In genomic region chr4:53633608-53634007, GRCh38 we compare ENCODE assay signal across 15 cellular contexts. TPM values are rescaled to one million over a fixed set of nuclear protein-coding genes. Genes with fewer than 3 reads are reported as not detected.
DNase-seq lines count a peak whose midpoint lies in the region; ATAC-seq and TF ChIP-seq lines count a peak whose summit lies in the region.
"Had no signal": no experiment of that assay in that cellular context is flagged by ENCODE, and none has a peak within 500 bp of the region (broad histone marks: within the 10 kb centered on the region; RNA-seq: fewer than 3 reads in every experiment).

No MANE protein-coding gene starts in this region.

- DNase-seq in IMR-90 (peak; percentile 56), SIG-M5 (lab: John Stamatoyannopoulos, UW) (peak; percentile 5), foreskin fibroblast (peak; percentile 53 to 75), COLO829 (ENCODE audit: low spot score) (no peak), iPS-NIHi7 (ENCODE audit: extremely low spot score) (no peak), DMS79 treated with DMSO at 0.1 percent for 48 hours (lab: John Stamatoyannopoulos, UW) (no peak)
- no peak for DNase-seq in stimulated activated CD8-positive, alpha-beta memory T cell treated with anti-CD3 and anti-CD28 coated beads, Interleukin-4, amount 100 ng/mL, for 48 hours
- DNase-seq: activated naive CD4-positive, alpha-beta T cell treated with Interleukin-2 at 50 U/mL for 16 hours; Caco-2; NCI-H1092; NCI-H526; testis had no signal

- H3K18ac ChIP-seq in IMR-90 (ENCODE audit: low read depth, low read length): no peak overlapping the region

- TF ChIP-seq CTCF in IMR-90 (conservative IDR thresholded peaks at IDR 0.05; ENCODE audit: low read depth, low read length) (no peak), foreskin fibroblast (IDR thresholded peaks at IDR 0.05; ENCODE audit: low read depth, low read length) (no peak)

- no peak overlapping the region for H2BK5ac ChIP-seq in IMR-90 (ENCODE audit: low read depth, low read length, poor library complexity, severe bottlenecking)

- CTCF ChIA-PET in IMR-90 (lab: Yijun Ruan, JAX): interaction anchor here (1.2 kb wide), 1 partner anchor 617 kb away, joined by 3 read pairs; no protein-coding TSS in a partner anchor

- H3K23ac ChIP-seq in IMR-90 (ENCODE audit: low read depth, low read length): no peak overlapping the region

- H3K4ac ChIP-seq in IMR-90 (ENCODE audit: low read depth, low read length): no peak overlapping the region

- no peak overlapping the region for H3K27ac ChIP-seq in IMR-90 (ENCODE audit: insufficient read depth, low read length)
- H3K27ac ChIP-seq: neutrophil, testis, VCaP had no signal

- no peak overlapping the region for H4K8ac ChIP-seq in IMR-90 (ENCODE audit: low read depth in 2 of 2, low read length in 2 of 2)

- H3K4me2 ChIP-seq in IMR-90 (ENCODE audit: low read depth, low read length): no peak overlapping the region
- peak overlapping the region; percentile 46 for H3K4me2 ChIP-seq in skeletal muscle satellite cell (ENCODE audit: low read length)

- ATAC-seq in IMR-90 (ENCODE audit: low read depth): peak; percentile 69

- POLR2A ChIA-PET in IMR-90 (lab: Charles Lee; ENCODE audit: unreplicated experiment): no interaction called here

- no peak overlapping the region for H2BK15ac ChIP-seq in IMR-90 (ENCODE audit: low read depth, low read length)

- no peak overlapping the region for H3K9ac ChIP-seq in IMR-90 (ENCODE audit: low read depth, low read length)
- no peak overlapping the region for H3K9ac ChIP-seq in skeletal muscle satellite cell (ENCODE audit: low read depth, low read length)

- no peak overlapping the region for H2AK9ac ChIP-seq in IMR-90 (replicated peaks; ENCODE audit: low read depth, low read length, poor library complexity)

- no peak for TF ChIP-seq RAD21 in IMR-90 (IDR thresholded peaks at IDR 0.05; ENCODE audit: low read length)

- H4K91ac ChIP-seq in IMR-90 (ENCODE audit: insufficient read depth, low read depth, low read length): no peak overlapping the region

- no peak overlapping the region; the same call in 1 of the 2 replicates for H2BK20ac ChIP-seq in IMR-90 (ENCODE audit: low read depth, low read length)

- H3K14ac ChIP-seq in IMR-90 (replicated peaks; ENCODE audit: low read depth, low read length): no peak overlapping the region; the same call in 1 of the 2 replicates

- no peaks in the 10 kb centered on the region for H3K79me1 ChIP-seq in IMR-90 (ENCODE audit: low read depth in 1 of 2, low read length in 2 of 2)

- H3K9me1 ChIP-seq in IMR-90 (ENCODE audit: insufficient read depth, low read length): no peaks in the 10 kb centered on the region

- H3K36me3 ChIP-seq in IMR-90 (ENCODE audit: control insufficient read depth, insufficient read depth, low read length) (no peaks in the 10 kb centered on the region), skeletal muscle satellite cell (ENCODE audit: insufficient read depth, low read length) (no peaks in the 10 kb centered on the region)
- H3K36me3 ChIP-seq: neutrophil had no signal

- no peak for TF ChIP-seq POLR2A in IMR-90 (IDR thresholded peaks at IDR 0.05; ENCODE audit: low read depth, low read length)

- H2AK5ac ChIP-seq in IMR-90 (ENCODE audit: low read depth, low read length): no peak overlapping the region

- H4K5ac ChIP-seq in IMR-90 (ENCODE audit: low read depth, low read length): no peak overlapping the region

- no TSS peak for BruUV-seq in IMR-90 (replicated peaks; lab: Mats Ljungman, UMichigan)

- in situ Hi-C loops in IMR-90 (cut with MboI; ENCODE audit: low sequenced_read_pairs): no loop called here

- no peak overlapping the region for H2BK120ac ChIP-seq in IMR-90 (ENCODE audit: low read depth, low read length)

- peaks cover 4% of the 10 kb centered on the region; the same call in 1 of the 2 replicates for H3K4me1 ChIP-seq in IMR-90 (ENCODE audit: control insufficient read depth, insufficient read depth, low read length)
- H3K4me1 ChIP-seq in skeletal muscle satellite cell (ENCODE audit: control insufficient read depth, insufficient read depth, low read length): peaks cover 8% of the 10 kb centered on the region
- H3K4me1 ChIP-seq: Caco-2 had no signal

- no peaks in the 10 kb centered on the region for H3K27me3 ChIP-seq in IMR-90 (ENCODE audit: control insufficient read depth, insufficient read depth, low read length)
- H3K27me3 ChIP-seq in skeletal muscle satellite cell (ENCODE audit: control insufficient read depth, insufficient read depth, low read length): no peaks in the 10 kb centered on the region
- H3K27me3 ChIP-seq: testis had no signal

- H4K20me1 ChIP-seq in IMR-90 (ENCODE audit: insufficient read depth, low read length): no peaks in the 10 kb centered on the region

- no CpG with 5 or more reads among the region's 4 CpGs for WGBS in IMR-90 (ENCODE audit: extremely low coverage in 2 of 2, insufficient read length in 1 of 2), 2 experiments

- dilution Hi-C loops in IMR-90 (cut with HindIII; ENCODE audit: low sequenced_read_pairs, unreplicated experiment): no loop called here

- intact Hi-C loops in IMR-90 (cut with micrococcal nuclease): no loop called here

- H3K9me3 ChIP-seq in IMR-90 (ENCODE audit: control insufficient read depth, insufficient read depth, low read length): no peaks in the 10 kb centered on the region
- H3K9me3 ChIP-seq in skeletal muscle satellite cell (replicated peaks; ENCODE audit: low read length): no peaks in the 10 kb centered on the region
- H3K9me3 ChIP-seq: Caco-2, neutrophil, testis had no signal

- no peak overlapping the region for H3K4me3 ChIP-seq in IMR-90 (ENCODE audit: insufficient read depth, low read depth, low read length)
- no peak overlapping the region for H3K4me3 ChIP-seq in foreskin fibroblast (ENCODE audit: low read depth in 1 of 2, low read length in 2 of 2)
- H3K4me3 ChIP-seq in skeletal muscle satellite cell (ENCODE audit: low read length): no peak overlapping the region
- H3K4me3 ChIP-seq: testis had no signal

- H2AFZ ChIP-seq in IMR-90 (replicated peaks; ENCODE audit: low read length, poor library complexity): no peak overlapping the region

- H3K56ac ChIP-seq in IMR-90 (ENCODE audit: extremely low read depth, insufficient read depth, low read length): no peak overlapping the region

TF ChIP-seq in IMR-90, 13 proteins besides CTCF, POLR2A, EP300 and RAD21:
- TF ChIP-seq USF2 (IDR thresholded peaks at IDR 0.05; ENCODE audit: low read depth, low read length): no peak
- TF ChIP-seq SMC3 (IDR thresholded peaks at IDR 0.05; ENCODE audit: low read depth, low read length): no peak
- TF ChIP-seq MAFK (IDR thresholded peaks at IDR 0.05; ENCODE audit: low read depth, low read length): no peak
- TF ChIP-seq ELK1 (IDR thresholded peaks at IDR 0.05; ENCODE audit: borderline replicate concordance, low read depth, low read length): no peak
- TF ChIP-seq CEBPB (IDR thresholded peaks at IDR 0.05; ENCODE audit: low read depth, low read length): peak; percentile 85

RNA-seq across cellular contexts. Expression of gene LNX1, which starts 42.3 kb away (rescaled TPM):
- 0.28 and 0.36 TPM in 2 replicates for total RNA-seq in IMR-90 (2012; rRNA removed)
- 0.15 and 0.19 TPM in 2 replicates for polyA plus RNA-seq in IMR-90 (2012; rRNA removed)
- polyA plus RNA-seq in IMR-90 (2012; cell fraction: cytosol; rRNA removed): 0.08 and 0.14 TPM in 2 replicates
- 0.48 and 1.6 TPM in 2 replicates for polyA plus RNA-seq in IMR-90 (2012; cell fraction: nucleus; rRNA removed; ENCODE audit: low replicate concordance)
- 2.8 and 3.9 TPM in 2 replicates for total RNA-seq in skeletal muscle satellite cell (2012; rRNA removed)

Comparison
In these comparisons a context has a peak if more than half of its experiments do, and no peak if none do; other contexts are left out.
1. DNase-seq: peak in IMR-90 (single experiment), SIG-M5 (single experiment) and foreskin fibroblast (2 of 2); none in COLO829 (single experiment), stimulated activated CD8-positive, alpha-beta memory T cell treated with anti-CD3 and anti-CD28 coated beads, Interleukin-4, amount 100 ng/mL, for 48 hours (single experiment), iPS-NIHi7 (single experiment) and DMS79 treated with DMSO at 0.1 percent for 48 hours (single experiment).